24 cellular contexts compared by ENCODE assay signal in the genomic region with DNA sequence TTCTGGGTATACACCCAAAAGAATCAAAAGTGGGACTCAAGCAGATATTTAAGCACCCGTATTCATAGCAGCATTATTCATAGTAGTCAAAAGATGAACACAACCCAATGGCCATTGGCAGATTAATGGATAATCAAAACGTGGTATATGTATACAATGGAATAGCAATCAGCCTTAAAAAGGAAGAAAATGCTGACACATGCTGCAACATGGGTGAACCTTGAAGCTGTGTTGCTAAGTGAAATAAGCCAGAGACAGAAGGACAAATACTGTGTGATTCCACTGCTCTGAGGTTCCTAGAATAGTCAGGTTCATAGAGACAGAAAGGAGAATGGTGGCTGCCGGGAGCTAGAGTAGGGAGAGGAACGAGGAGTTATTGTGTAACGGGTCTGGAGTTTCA.
"Had no signal": no experiment of that assay in that cellular context is flagged by ENCODE, and none has a peak within 500 bp of the region (broad histone marks: within the 10 kb centered on the region; RNA-seq: fewer than 3 reads in every experiment).

No MANE protein-coding gene starts in this region.

- H3K9me3 ChIP-seq: esophagus squamous epithelium, gastrocnemius medialis, uterus had no signal

- H3K27ac Mint-ChIP-seq: activated CD4-positive, alpha-beta T cell treated with anti-CD3 and anti-CD28 coated beads for 36 hours; activated naive CD4-positive, alpha-beta T cell treated with anti-CD3 and anti-CD28 coated beads, Interleukin-2, amount 50 U/mL, for 72 hours; activated T-cell treated with anti-CD3 and anti-CD28 coated beads, Interleukin-2, amount 50 U/mL, for 24 hours; activated T-helper 17 cell treated with anti-CD3 and anti-CD28 coated beads, Interleukin-2, amount 50 U/mL, for 72 hours; effector memory CD8-positive, alpha-beta T cell; stimulated activated memory B cell treated with anti-CD40 and anti-IgM and Interleukin-4, amounts not matched to agents 10 μg/mL and 1 μg/mL and 100 μg/mL, for 72 hours; WTC11 had no signal

- H3K36me3 ChIP-seq: brain microvascular endothelial cell, esophagus squamous epithelium, gastrocnemius medialis, uterus had no signal

- H3K9me3 Mint-ChIP-seq: activated naive CD4-positive, alpha-beta T cell treated with anti-CD3 and anti-CD28 coated beads, Interleukin-2, amount 50 U/mL, for 72 hours; activated T-cell treated with anti-CD3 and anti-CD28 coated beads, Interleukin-2, amount 50 U/mL, for 24 hours; activated T-helper 17 cell treated with anti-CD3 and anti-CD28 coated beads, Interleukin-2, amount 50 U/mL, for 72 hours; effector memory CD8-positive, alpha-beta T cell; stimulated activated memory B cell treated with anti-CD40 and anti-IgM and Interleukin-4, amounts not matched to agents 10 μg/mL and 1 μg/mL and 100 μg/mL, for 72 hours; WTC11 had no signal

- H3K27me3 Mint-ChIP-seq: activated T-helper 17 cell treated with anti-CD3 and anti-CD28 coated beads, Interleukin-2, amount 50 U/mL, for 72 hours had no signal

- H3K4me1 Mint-ChIP-seq: activated CD4-positive, alpha-beta T cell treated with anti-CD3 and anti-CD28 coated beads for 36 hours; activated T-helper 17 cell treated with anti-CD3 and anti-CD28 coated beads, Interleukin-2, amount 50 U/mL, for 72 hours; stimulated activated memory B cell treated with anti-CD40 and anti-IgM and Interleukin-4, amounts not matched to agents 10 μg/mL and 1 μg/mL and 100 μg/mL, for 72 hours had no signal

- H3K27ac ChIP-seq: brain microvascular endothelial cell, gastrocnemius medialis, parathyroid adenoma had no signal

- ATAC-seq: effector memory CD8-positive, alpha-beta T cell; gastrocnemius medialis; left lobe of liver; WTC11 had no signal

- H3K4me3 ChIP-seq: dorsolateral prefrontal cortex, esophagus squamous epithelium, gastrocnemius medialis, uterus had no signal

- H3K27me3 ChIP-seq: brain microvascular endothelial cell, esophagus squamous epithelium, gastrocnemius medialis, uterus had no signal

- DNase-seq: activated CD4-positive, alpha-beta T cell treated with anti-CD3 and anti-CD28 coated beads for 36 hours; activated CD4-positive, alpha-beta T cell treated with anti-CD3 and anti-CD28 coated beads, Interleukin-2, amount 50 U/mL, for 4 hours; activated CD8-positive, alpha-beta memory T cell treated with anti-CD3 and anti-CD28 coated beads for 24 hours; activated CD8-positive, alpha-beta memory T cell treated with anti-CD3 and anti-CD28 coated beads, Interleukin-2, amount 50 U/mL, for 4 hours; activated T-cell treated with anti-CD3 and anti-CD28 coated beads, Interleukin-2, amount 50 U/mL, for 24 hours; brain microvascular endothelial cell; central memory CD4-positive, alpha-beta T cell; dorsolateral prefrontal cortex; effector memory CD8-positive, alpha-beta T cell; esophagus squamous epithelium; gastrocnemius medialis; mammary epithelial cell; nucleus accumbens; stimulated activated CD4-positive, alpha-beta T cell treated with anti-CD3 and anti-CD28 coated beads, Interleukin-15, amount 100 ng/mL, for 24 hours; T-helper 9 cell had no signal

- H3K79me2 ChIP-seq: parathyroid adenoma had no signal

- H3K9ac ChIP-seq: parathyroid adenoma had no signal

- H3K36me3 Mint-ChIP-seq: activated naive CD4-positive, alpha-beta T cell treated with anti-CD3 and anti-CD28 coated beads, Interleukin-2, amount 50 U/mL, for 72 hours; stimulated activated memory B cell treated with anti-CD40 and anti-IgM and Interleukin-4, amounts not matched to agents 10 μg/mL and 1 μg/mL and 100 μg/mL, for 72 hours; WTC11 had no signal

- H3K4me3 Mint-ChIP-seq: activated CD4-positive, alpha-beta T cell treated with anti-CD3 and anti-CD28 coated beads for 36 hours; activated T-cell treated with anti-CD3 and anti-CD28 coated beads, Interleukin-2, amount 50 U/mL, for 24 hours; activated T-helper 17 cell treated with anti-CD3 and anti-CD28 coated beads, Interleukin-2, amount 50 U/mL, for 72 hours; effector memory CD8-positive, alpha-beta T cell; stimulated activated memory B cell treated with anti-CD40 and anti-IgM and Interleukin-4, amounts not matched to agents 10 μg/mL and 1 μg/mL and 100 μg/mL, for 72 hours; WTC11 had no signal

- FAIRE-seq: colon, small intestine had no signal

- H3K4me1 ChIP-seq: gastrocnemius medialis, parathyroid adenoma, uterus had no signal
